In genomic region chr2:84388133-84388532, GRCh38 we compare ENCODE assay signal across 17 cellular contexts.
"Had no signal": no experiment of that assay in that cellular context is flagged by ENCODE, and none has a peak within 500 bp of the region (broad histone marks: within the 10 kb centered on the region; RNA-seq: fewer than 3 reads in every experiment).

No MANE protein-coding gene starts in this region.

- ATAC-seq: left lung had no signal

- H3K4me1 Mint-ChIP-seq: activated naive CD8-positive, alpha-beta T cell treated with anti-CD3 and anti-CD28 coated beads, Interleukin-2, amount 10 ng/mL, durations not matched to agents 7 days and 5 days; central memory CD8-positive, alpha-beta T cell; memory B cell; nephron had no signal

- H3K36me3 Mint-ChIP-seq: activated CD4-positive, alpha-beta memory T cell treated with anti-CD3 and anti-CD28 coated beads for 36 hours; activated naive CD8-positive, alpha-beta T cell treated with anti-CD3 and anti-CD28 coated beads, Interleukin-2, amount 10 ng/mL, durations not matched to agents 7 days and 5 days had no signal

- H3K27ac Mint-ChIP-seq: activated CD4-positive, alpha-beta memory T cell treated with anti-CD3 and anti-CD28 coated beads for 36 hours; activated naive CD8-positive, alpha-beta T cell treated with anti-CD3 and anti-CD28 coated beads, Interleukin-2, amount 10 ng/mL, durations not matched to agents 7 days and 5 days; memory B cell; nephron; T-helper 2 cell treated with Interferon-gamma antibody and Interleukin-4, amounts not matched to agents 5 μg/mL and 100 μg/mL, for 36 hours had no signal

- H3K4me3 ChIP-seq: left lung, sigmoid colon, upper lobe of left lung had no signal

- DNase-seq: activated CD4-positive, alpha-beta memory T cell treated with anti-CD3 and anti-CD28 coated beads for 36 hours; activated CD4-positive, CD25-positive, alpha-beta regulatory T cell treated with anti-CD3 and anti-CD28 coated beads, Interleukin-2, amount 50 U/mL, for 72 hours; activated naive CD8-positive, alpha-beta T cell treated with anti-CD3 and anti-CD28 coated beads, Interleukin-2, amount 10 ng/mL, durations not matched to agents 7 days and 5 days; activated T-cell treated with anti-CD3 and anti-CD28 coated beads, Interleukin-2, amount 50 U/mL, for 48 hours; cortex of kidney; effector memory CD4-positive, alpha-beta T cell; glutamatergic neuron; left lung; sigmoid colon; stimulated activated CD4-positive, alpha-beta T cell treated with anti-CD3 and anti-CD28 coated beads, Interleukin-2, amount 100 ng/mL, for 48 hours; stimulated activated naive CD4-positive, alpha-beta T cell treated with Interleukin-2 at 50 U/mL for 16 hours; SW 1271; upper lobe of left lung had no signal

- H3K4me3 Mint-ChIP-seq: activated CD4-positive, alpha-beta memory T cell treated with anti-CD3 and anti-CD28 coated beads for 36 hours; activated naive CD8-positive, alpha-beta T cell treated with anti-CD3 and anti-CD28 coated beads, Interleukin-2, amount 10 ng/mL, durations not matched to agents 7 days and 5 days; central memory CD8-positive, alpha-beta T cell; memory B cell; nephron; T-helper 2 cell treated with Interferon-gamma antibody and Interleukin-4, amounts not matched to agents 5 μg/mL and 100 μg/mL, for 36 hours had no signal
